ENCODE assay signal across 19 cellular contexts in the genomic region with DNA sequence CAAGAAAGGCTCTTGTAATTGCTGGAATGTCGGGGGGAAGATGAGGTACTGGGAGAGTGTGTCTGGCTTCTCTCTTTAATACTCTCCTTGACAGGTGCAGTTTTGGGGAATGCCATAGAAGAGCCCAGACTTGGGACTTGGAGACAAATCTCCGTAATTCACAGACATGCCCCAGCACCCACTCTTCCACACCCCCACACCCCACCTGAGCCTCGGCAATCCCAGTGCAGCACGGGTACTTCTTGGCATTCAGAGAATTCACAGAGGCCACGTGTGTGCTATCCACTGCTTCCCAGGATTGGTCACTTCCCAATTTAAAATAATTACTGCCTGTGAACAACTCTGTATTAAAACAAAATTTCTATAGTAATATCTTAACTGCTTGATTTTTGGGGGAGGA. TPM values are rescaled to one million over a fixed set of nuclear protein-coding genes. Genes with fewer than 3 reads are reported as not detected.
A peak's percentile ranks its signal among the peaks of the same experiment; 100 is the strongest.
DNase-seq lines count a peak whose midpoint lies in the region; ATAC-seq and TF ChIP-seq lines count a peak whose summit lies in the region.
"Had no signal": no experiment of that assay in that cellular context is flagged by ENCODE, and none has a peak within 500 bp of the region (broad histone marks: within the 10 kb centered on the region; RNA-seq: fewer than 3 reads in every experiment).

No MANE protein-coding gene starts in this region.

- H3K79me2 ChIP-seq in neural progenitor cell (ENCODE audit: low read depth) = peaks cover 100% of the 10 kb centered on the region

- peaks cover 8% of the 10 kb centered on the region for H3K27me3 Mint-ChIP-seq in neural progenitor cell (ENCODE audit: insufficient read depth, low read depth)
- H3K27me3 Mint-ChIP-seq: CD4-positive, alpha-beta T cell had no signal

- no peaks in the 10 kb centered on the region for H3K9me3 ChIP-seq in cardiac muscle cell (ENCODE audit: low read depth)
- no peaks in the 10 kb centered on the region for H3K9me3 ChIP-seq in neural progenitor cell (ENCODE audit: low read depth)
- H3K9me3 ChIP-seq: A549 had no signal

- H3K9me3 Mint-ChIP-seq in neural progenitor cell = no peaks in the 10 kb centered on the region
- H3K9me3 Mint-ChIP-seq: CD4-positive, alpha-beta T cell; IgD-negative memory B cell had no signal

- H3K4me1 ChIP-seq in cardiac muscle cell (ENCODE audit: low read depth) (peaks cover 47% of the 10 kb centered on the region), neural progenitor cell (peaks cover 90% of the 10 kb centered on the region)

- peaks cover 49% of the 10 kb centered on the region for H3F3A ChIP-seq in neural progenitor cell (ENCODE audit: low read depth)

- H3K9ac ChIP-seq in neural progenitor cell = no peak overlapping the region

- ATAC-seq in Right ventricle myocardium inferior = no peak
- ATAC-seq in HG02623 (IDR thresholded peaks at IDR 0.05; ENCODE audit: unreplicated experiment) = no peak
- no peak for ATAC-seq in GM21723 (IDR thresholded peaks at IDR 0.05; ENCODE audit: unreplicated experiment)
- ATAC-seq: A549 had no signal

- in situ Hi-C loops in G401 (cut with HindIII; ENCODE audit: low sequenced_read_pairs) = no loop called here

- no peak for TF ChIP-seq CTCF in cardiac muscle cell (IDR thresholded peaks at IDR 0.05; ENCODE audit: low read depth, low read length)
- no peak for TF ChIP-seq CTCF in neural progenitor cell (IDR thresholded peaks at IDR 0.05)

- H3K36me3 Mint-ChIP-seq in neural progenitor cell = peaks cover 2% of the 10 kb centered on the region

- H3K4me3 ChIP-seq in cardiac muscle cell = no peak overlapping the region
- H3K4me3 ChIP-seq in neural progenitor cell = no peak overlapping the region
- H3K4me3 ChIP-seq: A549 had no signal

- H3K4me1 Mint-ChIP-seq in neural progenitor cell = peaks cover 78% of the 10 kb centered on the region
- H3K4me1 Mint-ChIP-seq: IgD-negative memory B cell had no signal

- H2AFZ ChIP-seq in neural progenitor cell (replicated peaks) = no peak overlapping the region

- no peaks in the 10 kb centered on the region for H3K36me3 ChIP-seq in cardiac muscle cell
- H3K36me3 ChIP-seq in neural progenitor cell = no peaks in the 10 kb centered on the region

- H3K4me3 Mint-ChIP-seq in neural progenitor cell = no peak overlapping the region
- H3K4me3 Mint-ChIP-seq: CD4-positive, alpha-beta T cell; IgD-negative memory B cell had no signal

- peak overlapping the region; percentile 57 for H3K27ac Mint-ChIP-seq in neural progenitor cell
- H3K27ac Mint-ChIP-seq: CD4-positive, alpha-beta T cell; IgD-negative memory B cell had no signal

- H4K20me1 ChIP-seq in neural progenitor cell (ENCODE audit: low read depth) = peaks cover 100% of the 10 kb centered on the region

- H3K4me2 ChIP-seq in neural progenitor cell = peak overlapping the region; percentile 31
- H3K4me2 ChIP-seq: A549 had no signal

- H3K27me3 ChIP-seq in cardiac muscle cell (no peaks in the 10 kb centered on the region), neural progenitor cell (no peaks in the 10 kb centered on the region)

- no peak for DNase-seq in cardiac muscle cell (ENCODE audit: low read depth in 1 of 2, low spot score in 1 of 2)
- no peak for DNase-seq in Right ventricle myocardium inferior (ENCODE audit: missing footprints)
- peak in 29 of 42 donors; percentile 12 to 64 (median 35) for DNase-seq in head of caudate nucleus
- DNase-seq in neural progenitor cell (ENCODE audit: low spot score) = no peak
- no peak for DNase-seq in G401 (ENCODE audit: low spot score)
- DNase-seq: AML-193; CD4-positive, alpha-beta T cell; DMS153; DMS79; GF-D8; HCEC 1CT had no signal

- H3K27ac ChIP-seq in cardiac muscle cell (peak overlapping the region; percentile 48), neural progenitor cell (peak overlapping the region; percentile 61)
- H3K27ac ChIP-seq: 22Rv1, A549, C4-2B had no signal

- intact Hi-C loops in Right ventricle myocardium inferior (cut with DNase I) (no loop called here), head of caudate nucleus (cut with DNase I) (no loop called here)

RNA-seq across cellular contexts. Expression of a gene that starts 43.9 kb away (rescaled TPM):
- total RNA-seq in cardiac muscle cell (13.9 and 21.8 TPM in 2 replicates), Right ventricle myocardium inferior (not detected), neural progenitor cell (ENCODE audit: low replicate concordance) (106 and 107 TPM in 2 replicates)
- 3.3 and 6.8 TPM in 2 replicates for polyA plus RNA-seq in cardiac muscle cell
- total RNA-seq in G401 (2014; rRNA removed; shearing (Covaris generic)) = 24.6 and 28.0 TPM in 2 replicates
- total RNA-seq: Daoy had no signal
- polyA plus RNA-seq: BJ, IgD-negative memory B cell had no signal

Comparison
In these comparisons a context has a peak if more than half of its experiments do, and no peak if none do; other contexts are left out.
1. RNA of a gene that starts 43.9 kb away (total RNA-seq): 106 to 107 TPM in neural progenitor cell, 24.6 to 28.0 TPM in G401 and 13.9 to 21.8 TPM in cardiac muscle cell; not detected in Right ventricle myocardium inferior (single experiment); every median in the first group is over 10 times any median in the second.
2. DNase-seq: peak in head of caudate nucleus (29 of 42); none in cardiac muscle cell (0 of 2), Right ventricle myocardium inferior (single experiment), neural progenitor cell (single experiment) and G401 (single experiment).